8 cellular contexts compared by ENCODE assay signal in genomic region chr17:18260332-18261145, GRCh38. TPM values are rescaled to one million over a fixed set of nuclear protein-coding genes. Genes with fewer than 3 reads are reported as not detected.
DNase-seq lines count a peak whose midpoint lies in the region; ATAC-seq and TF ChIP-seq lines count a peak whose summit lies in the region.

TSS of gene MIEF2 (plus strand) at chr17:18260662. CDS start at chr17:18262721, 2,059 bp downstream.

- peak within 1 kb of the TSS; percentile 57; the same call in 1 of the 2 replicates for H3K56ac ChIP-seq in IMR-90 (ENCODE audit: extremely low read depth, insufficient read depth, low read length)

- no peak for TF ChIP-seq RAD21 in IMR-90 (IDR thresholded peaks at IDR 0.05; ENCODE audit: low read length)

- H3K79me1 ChIP-seq in IMR-90 (ENCODE audit: low read depth in 1 of 2, low read length in 2 of 2), result peaks cover 25 to 72% of the 10 kb centered on the region in 2 experiments

- peak within 1 kb of the TSS; percentile 72; the same call in 1 of the 2 replicates for H4K5ac ChIP-seq in IMR-90 (ENCODE audit: low read depth, low read length)

- BruUV-seq in IMR-90 (replicated peaks; lab: Mats Ljungman, UMichigan), result no TSS peak

- in situ Hi-C loops in IMR-90 (cut with MboI; ENCODE audit: low sequenced_read_pairs), result no loop called here

- H3K36me3 ChIP-seq in IMR-90 (ENCODE audit: control insufficient read depth, insufficient read depth, low read length) (peaks cover 34% of the 10 kb centered on the region), esophagus (ENCODE audit: control insufficient read depth in 2 of 2, insufficient read depth in 2 of 2, low read length in 1 of 2) (peaks cover 13 to 42% of the 10 kb centered on the region in 2 donors), mucosa of stomach (ENCODE audit: control insufficient read depth, insufficient read depth, low read length) (peaks cover 4% of the 10 kb centered on the region)

- peak within 1 kb of the TSS; percentile 56 for H4K91ac ChIP-seq in IMR-90 (ENCODE audit: insufficient read depth, low read depth, low read length)

- H3K14ac ChIP-seq in IMR-90 (replicated peaks; ENCODE audit: low read depth, low read length), result peak within 1 kb of the TSS; percentile 92

- H4K8ac ChIP-seq in IMR-90 (ENCODE audit: low read depth in 2 of 2, low read length in 2 of 2), result peak within 1 kb of the TSS; percentile 24 to 91; a peak in 3 of 4 replicates

- peaks cover 12% of the 10 kb centered on the region; the same call in 1 of the 2 replicates for H3K9me1 ChIP-seq in IMR-90 (ENCODE audit: insufficient read depth, low read length)

- TF ChIP-seq POLR2A in IMR-90 (IDR thresholded peaks at IDR 0.05; ENCODE audit: low read depth, low read length), result no peak

- dilution Hi-C loops in IMR-90 (cut with HindIII; ENCODE audit: low sequenced_read_pairs, unreplicated experiment), result no loop called here

- no peaks in the 10 kb centered on the region for H3K27me3 ChIP-seq in IMR-90 (ENCODE audit: control insufficient read depth, insufficient read depth, low read length)
- H3K27me3 ChIP-seq in esophagus (ENCODE audit: control insufficient read depth in 1 of 2, insufficient read depth in 2 of 2, low read length in 2 of 2), result no peaks in the 10 kb centered on the region
- no peaks in the 10 kb centered on the region for H3K27me3 ChIP-seq in mucosa of stomach (ENCODE audit: control insufficient read depth, insufficient read depth, low read length)

- intact Hi-C loops in IMR-90 (cut with micrococcal nuclease), result no loop called here

- no peak within 1 kb of the TSS for H2BK15ac ChIP-seq in IMR-90 (ENCODE audit: low read depth, low read length)

- no peak within 1 kb of the TSS for H2BK20ac ChIP-seq in IMR-90 (ENCODE audit: low read depth, low read length)

- DNase-seq in DMS 273 treated with DMSO at 0.1 percent for 48 hours (lab: John Stamatoyannopoulos, UW), result peak; percentile 76
- DNase-seq in IMR-90, result peak; percentile 91
- peak; percentile 35 for DNase-seq in OCI-M2 (lab: John Stamatoyannopoulos, UW; ENCODE audit: unreplicated experiment)
- peak; percentile 89 for DNase-seq in activated T-cell treated with anti-CD3 and anti-CD28 coated beads, Interleukin-2, amount 50 U/mL, for 1 hour
- DNase-seq in stimulated activated CD8-positive, alpha-beta memory T cell treated with anti-CD3 and anti-CD28 coated beads, Interleukin-4, amount 100 ng/mL, for 48 hours, result peak; percentile 95

- H2AK9ac ChIP-seq in IMR-90 (replicated peaks; ENCODE audit: low read depth, low read length, poor library complexity), result peak within 1 kb of the TSS; percentile 95

- H3K27ac ChIP-seq in IMR-90 (ENCODE audit: insufficient read depth, low read length), result peak within 1 kb of the TSS; percentile 71
- H3K27ac ChIP-seq in esophagus (ENCODE audit: low read depth in 2 of 2, low read length in 1 of 2), result peak within 1 kb of the TSS; percentile 98 to 99

- H3K9me3 ChIP-seq in IMR-90 (ENCODE audit: control insufficient read depth, insufficient read depth, low read length) (no peaks in the 10 kb centered on the region), esophagus (ENCODE audit: control insufficient read depth in 2 of 2, insufficient read depth in 1 of 2, low read depth in 1 of 2, low read length in 1 of 2) (no peaks in the 10 kb centered on the region), mucosa of stomach (ENCODE audit: control insufficient read depth, low read length) (no peaks in the 10 kb centered on the region)

- H3K4me1 ChIP-seq in IMR-90 (ENCODE audit: control insufficient read depth, insufficient read depth, low read length), result peaks cover 18% of the 10 kb centered on the region
- peaks cover 3 to 25% of the 10 kb centered on the region in 2 donors for H3K4me1 ChIP-seq in esophagus (ENCODE audit: control insufficient read depth in 2 of 2, insufficient read depth in 2 of 2, low read length in 1 of 2)
- H3K4me1 ChIP-seq in mucosa of stomach (ENCODE audit: control insufficient read depth, insufficient read depth, low read length), result peaks cover 49% of the 10 kb centered on the region

- ATAC-seq in GM21528 (IDR thresholded peaks at IDR 0.05; ENCODE audit: low FRiP score, unreplicated experiment), result peak; percentile 75
- peak; percentile 83 for ATAC-seq in IMR-90 (ENCODE audit: low read depth)

- POLR2A ChIA-PET in IMR-90 (lab: Charles Lee; ENCODE audit: unreplicated experiment), result no interaction called here

- H3K18ac ChIP-seq in IMR-90 (ENCODE audit: low read depth, low read length), result peak within 1 kb of the TSS; percentile 1

- H2AFZ ChIP-seq in IMR-90 (replicated peaks; ENCODE audit: low read length, poor library complexity), result peak within 1 kb of the TSS; percentile 95

- H2AK5ac ChIP-seq in IMR-90 (ENCODE audit: low read depth, low read length), result peak within 1 kb of the TSS; percentile 85

- H3K9ac ChIP-seq in IMR-90 (ENCODE audit: low read depth, low read length), result peak within 1 kb of the TSS; percentile 74
- H3K9ac ChIP-seq in mucosa of stomach (ENCODE audit: low read length), result peak within 1 kb of the TSS; percentile 97

- peak within 1 kb of the TSS; percentile 86 for H3K23ac ChIP-seq in IMR-90 (ENCODE audit: low read depth, low read length)

- CTCF ChIA-PET in IMR-90 (lab: Yijun Ruan, JAX), result interaction anchor here (0.5 to 0.6 kb wide), 2 partner anchors 8 to 1962 kb away, joined by 6 to 7 read pairs; no protein-coding TSS in a partner anchor

- H3K4ac ChIP-seq in IMR-90 (ENCODE audit: low read depth, low read length), result peak within 1 kb of the TSS; percentile 76

- peak within 1 kb of the TSS; percentile 77 for H2BK5ac ChIP-seq in IMR-90 (ENCODE audit: low read depth, low read length, poor library complexity, severe bottlenecking)

- 2% methylated on average over 42 of the region's 72 CpGs; no CpG with 5 or more reads in 1 of the 2 experiments for WGBS in IMR-90 (ENCODE audit: extremely low coverage in 2 of 2, insufficient read length in 1 of 2), 2 experiments
- WGBS in esophagus, 2 donors, result 0 to 1% methylated on average over 54 to 72 of the region's 72 CpGs

- peak within 1 kb of the TSS; percentile 93 for H3K4me2 ChIP-seq in IMR-90 (ENCODE audit: low read depth, low read length)

- TF ChIP-seq CTCF in IMR-90 (conservative IDR thresholded peaks at IDR 0.05; ENCODE audit: low read depth, low read length), result no peak

- H3K4me3 ChIP-seq in IMR-90 (ENCODE audit: insufficient read depth, low read depth, low read length) (peak within 1 kb of the TSS; percentile 75), esophagus (ENCODE audit: low read depth in 1 of 2, low read length in 2 of 2) (peak within 1 kb of the TSS; percentile 84 to 91), mucosa of stomach (ENCODE audit: low read length) (peak within 1 kb of the TSS; percentile 86)

- H4K20me1 ChIP-seq in IMR-90 (ENCODE audit: insufficient read depth, low read length), result peaks cover 22% of the 10 kb centered on the region

- H2BK120ac ChIP-seq in IMR-90 (ENCODE audit: low read depth, low read length), result peak within 1 kb of the TSS; percentile 58

TF ChIP-seq in IMR-90, 13 proteins besides CTCF, POLR2A, EP300 and RAD21:
- no peak for TF ChIP-seq RCOR1 (IDR thresholded peaks at IDR 0.05; ENCODE audit: insufficient replicate concordance, low read length)
- peak; percentile 40; the same call in 1 of the 2 replicates for TF ChIP-seq MXI1 (IDR thresholded peaks at IDR 0.05; ENCODE audit: borderline replicate concordance, low read depth, low read length)
- TF ChIP-seq CHD1 (IDR thresholded peaks at IDR 0.05; ENCODE audit: low read depth, low read length), result no peak
- peak; percentile 49; the same call in 1 of the 2 replicates for TF ChIP-seq USF2 (IDR thresholded peaks at IDR 0.05; ENCODE audit: low read depth, low read length)
- 0 out of 2 replicates have a peak, but pooled peaks have one; percentile 38 for TF ChIP-seq MAZ (IDR thresholded peaks at IDR 0.05; ENCODE audit: borderline replicate concordance, low read depth, low read length)

RNA-seq across cellular contexts. Expression of gene MIEF2, which starts in this region (rescaled TPM):
- 9.1 and 12.2 TPM in 2 replicates for total RNA-seq in IMR-90 (2012; rRNA removed)
- polyA plus RNA-seq in IMR-90 (2012; rRNA removed) (20.7 and 26.6 TPM in 2 replicates), esophagus (10 to 100 TPM in 1 of 2 donors, 1 to 10 TPM in 1; 7.6 to 11.4 TPM)
- polyA plus RNA-seq in IMR-90 (2012; cell fraction: cytosol; rRNA removed), result 17.9 and 19.8 TPM in 2 replicates
- 32.6 and 84.0 TPM in 2 replicates for polyA plus RNA-seq in IMR-90 (2012; cell fraction: nucleus; rRNA removed; ENCODE audit: low replicate concordance)

Comparison
In these comparisons a context has a peak if more than half of its experiments do, and no peak if none do; other contexts are left out.
1. Peak in every context shown above with its lines: DNase-seq, ATAC-seq, H3K4me3 ChIP-seq and H3K27ac ChIP-seq.
2. DNase-seq: peak in every context shown above with its lines; median percentile 95 in stimulated activated CD8-positive, alpha-beta memory T cell treated with anti-CD3 and anti-CD28 coated beads, Interleukin-4, amount 100 ng/mL, for 48 hours; 91 in IMR-90; 89 in activated T-cell treated with anti-CD3 and anti-CD28 coated beads, Interleukin-2, amount 50 U/mL, for 1 hour; 76 in DMS 273 treated with DMSO at 0.1 percent for 48 hours; 35 in OCI-M2.